Comparison of ENCODE assay signal across 7 cellular contexts in genomic region chr5:50744761-50745160, GRCh38.
DNase-seq lines count a peak whose midpoint lies in the region; ATAC-seq, FAIRE-seq and TF ChIP-seq lines count a peak whose summit lies in the region.

No MANE protein-coding gene starts in this region.

- H3K4me1 ChIP-seq in pancreas = peaks cover 0 to 14% (median 13%) of the 10 kb centered on the region in 3 donors

- no peaks in the 10 kb centered on the region for H3K9me3 ChIP-seq in pancreas

- intact Hi-C loops in pancreas (cut with DNase I) = no loop called here

- no peak overlapping the region for H3K27ac ChIP-seq in pancreas

- no peak for TF ChIP-seq CTCF in GM13976 (IDR thresholded peaks at IDR 0.05; ENCODE audit: borderline replicate concordance, control extremely low read depth, extremely low read depth, insufficient read depth, missing control alignments)
- TF ChIP-seq CTCF in pancreas (IDR thresholded peaks at IDR 0.05) = no peak

- H3K4me3 ChIP-seq in pancreas = peak overlapping the region in 1 of 4 donors; percentile 1

- in situ Hi-C loops in GM13976 (cut with MboI; ENCODE audit: low sequenced_read_pairs, unreplicated experiment) = loop anchor here (25.0 kb wide), 1 partner anchor 307 kb away; the partner anchor contains the start of gene EMB

- no peaks in the 10 kb centered on the region for H3K27me3 ChIP-seq in pancreas

- WGBS in pancreas, 2 donors = 27 to 30% methylated on average over 2 of the region's 2 CpGs

- DNase-seq in GM13976 (ENCODE audit: low spot score) (peak; percentile 17), LoVo (ENCODE audit: low spot score) (peak; percentile 42), cerebellum (ENCODE audit: low spot score) (peak; percentile 7), pancreas (no peak), HT-29 (ENCODE audit: low spot score) (no peak)

- H3K36me3 ChIP-seq in pancreas = no peaks in the 10 kb centered on the region

- ATAC-seq in GM21723 (IDR thresholded peaks at IDR 0.05; ENCODE audit: unreplicated experiment) = peak; percentile 76
- ATAC-seq in pancreas = peak in 3 of 4 donors; percentile 69 to 81 (median 80)
- no peak for ATAC-seq in HG03280 (IDR thresholded peaks at IDR 0.05; ENCODE audit: unreplicated experiment)

- peak; percentile 39 for FAIRE-seq in pancreas (lab: Jason Lieb, UNC)

Comparison
In these comparisons a context has a peak if more than half of its experiments do, and no peak if none do; other contexts are left out.
1. DNase-seq: peak in GM13976 (single experiment), LoVo (single experiment) and cerebellum (single experiment); none in pancreas (0 of 6) and HT-29 (single experiment).